1 cellular context compared by ENCODE assay signal in the genomic region with DNA sequence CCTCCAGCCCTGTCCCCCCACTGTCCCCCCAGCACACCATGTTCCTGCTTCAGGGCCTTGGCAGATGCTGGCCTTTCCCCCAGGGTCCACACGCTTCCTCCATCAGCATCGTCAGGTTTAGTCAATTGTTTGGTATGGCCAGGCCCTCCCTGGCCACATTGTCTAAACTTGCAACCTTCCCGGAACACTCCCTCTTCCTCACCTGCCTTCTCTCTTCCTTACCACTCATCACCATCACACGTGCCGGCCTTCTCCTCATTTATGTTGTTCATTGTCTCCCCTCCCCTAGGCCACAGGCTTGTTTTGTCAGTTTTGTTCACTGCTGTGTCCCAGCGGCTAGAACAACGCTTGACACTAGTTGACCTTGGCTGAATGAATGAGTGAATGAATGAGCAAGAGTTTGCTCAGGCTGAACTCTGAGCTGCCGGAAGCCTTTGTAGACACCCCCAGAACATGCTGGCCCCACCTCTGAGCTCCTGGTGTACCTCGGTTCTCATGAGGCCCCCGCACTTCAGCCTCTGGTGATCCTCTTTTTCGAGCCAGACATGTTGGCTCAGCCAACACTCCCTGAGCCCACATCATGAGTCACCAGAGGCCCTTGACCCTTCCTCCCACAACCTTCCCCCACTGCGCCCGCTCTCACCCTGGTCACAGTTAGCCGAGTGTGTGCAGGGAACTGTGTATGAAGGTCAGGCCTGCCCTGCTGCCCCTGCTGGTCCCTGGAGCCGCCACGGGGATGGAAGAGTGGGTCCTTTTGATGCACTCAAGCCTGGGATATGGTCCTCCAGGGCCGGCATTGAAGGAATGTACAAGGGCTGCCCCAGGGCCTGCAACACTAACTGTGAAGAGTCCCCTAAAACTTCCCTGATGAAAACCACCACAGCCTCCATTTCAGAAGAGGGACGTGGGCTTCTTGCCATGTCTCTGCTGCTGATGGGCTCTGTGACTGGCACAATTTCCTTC.
A peak's percentile ranks its signal among the peaks of the same experiment; 100 is the strongest.
TF ChIP-seq lines count a peak whose summit lies in the region.

No MANE protein-coding gene starts in this region.

TF ChIP-seq in GM12878, 131 proteins besides CTCF, POLR2A, EP300 and RAD21 (continued from another document):
- TF ChIP-seq, protein P1, sequence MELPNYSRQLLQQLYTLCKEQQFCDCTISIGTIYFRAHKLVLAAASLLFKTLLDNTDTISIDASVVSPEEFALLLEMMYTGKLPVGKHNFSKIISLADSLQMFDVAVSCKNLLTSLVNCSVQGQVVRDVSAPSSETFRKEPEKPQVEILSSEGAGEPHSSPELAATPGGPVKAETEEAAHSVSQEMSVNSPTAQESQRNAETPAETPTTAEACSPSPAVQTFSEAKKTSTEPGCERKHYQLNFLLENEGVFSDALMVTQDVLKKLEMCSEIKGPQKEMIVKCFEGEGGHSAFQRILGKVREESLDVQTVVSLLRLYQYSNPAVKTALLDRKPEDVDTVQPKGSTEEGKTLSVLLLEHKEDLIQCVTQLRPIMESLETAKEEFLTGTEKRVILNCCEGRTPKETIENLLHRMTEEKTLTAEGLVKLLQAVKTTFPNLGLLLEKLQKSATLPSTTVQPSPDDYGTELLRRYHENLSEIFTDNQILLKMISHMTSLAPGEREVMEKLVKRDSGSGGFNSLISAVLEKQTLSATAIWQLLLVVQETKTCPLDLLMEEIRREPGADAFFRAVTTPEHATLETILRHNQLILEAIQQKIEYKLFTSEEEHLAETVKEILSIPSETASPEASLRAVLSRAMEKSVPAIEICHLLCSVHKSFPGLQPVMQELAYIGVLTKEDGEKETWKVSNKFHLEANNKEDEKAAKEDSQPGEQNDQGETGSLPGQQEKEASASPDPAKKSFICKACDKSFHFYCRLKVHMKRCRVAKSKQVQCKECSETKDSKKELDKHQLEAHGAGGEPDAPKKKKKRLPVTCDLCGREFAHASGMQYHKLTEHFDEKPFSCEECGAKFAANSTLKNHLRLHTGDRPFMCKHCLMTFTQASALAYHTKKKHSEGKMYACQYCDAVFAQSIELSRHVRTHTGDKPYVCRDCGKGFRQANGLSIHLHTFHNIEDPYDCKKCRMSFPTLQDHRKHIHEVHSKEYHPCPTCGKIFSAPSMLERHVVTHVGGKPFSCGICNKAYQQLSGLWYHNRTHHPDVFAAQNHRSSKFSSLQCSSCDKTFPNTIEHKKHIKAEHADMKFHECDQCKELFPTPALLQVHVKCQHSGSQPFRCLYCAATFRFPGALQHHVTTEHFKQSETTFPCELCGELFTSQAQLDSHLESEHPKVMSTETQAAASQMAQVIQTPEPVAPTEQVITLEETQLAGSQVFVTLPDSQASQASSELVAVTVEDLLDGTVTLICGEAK (IDR thresholded peaks at IDR 0.05; ENCODE audit: borderline replicate concordance) = no peak
- TF ChIP-seq MXI1 (IDR thresholded peaks at IDR 0.05; ENCODE audit: low read depth, low read length) = no peak
- TF ChIP-seq, protein P2, sequence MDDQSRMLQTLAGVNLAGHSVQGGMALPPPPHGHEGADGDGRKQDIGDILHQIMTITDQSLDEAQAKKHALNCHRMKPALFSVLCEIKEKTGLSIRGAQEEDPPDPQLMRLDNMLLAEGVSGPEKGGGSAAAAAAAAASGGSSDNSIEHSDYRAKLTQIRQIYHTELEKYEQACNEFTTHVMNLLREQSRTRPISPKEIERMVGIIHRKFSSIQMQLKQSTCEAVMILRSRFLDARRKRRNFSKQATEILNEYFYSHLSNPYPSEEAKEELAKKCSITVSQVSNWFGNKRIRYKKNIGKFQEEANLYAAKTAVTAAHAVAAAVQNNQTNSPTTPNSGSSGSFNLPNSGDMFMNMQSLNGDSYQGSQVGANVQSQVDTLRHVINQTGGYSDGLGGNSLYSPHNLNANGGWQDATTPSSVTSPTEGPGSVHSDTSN (IDR thresholded peaks at IDR 0.05; ENCODE audit: insufficient replicate concordance, low read depth, low read length) = no peak
- TF ChIP-seq FOXK2 (IDR thresholded peaks at IDR 0.05) = peak; percentile 34; the same call in 1 of the 2 replicates
TF ChIP-seq in GM12878: peak in this region for 2.
